Comparison of ENCODE assay signal across 31 cellular contexts in genomic region chr1:205896351-205896750, GRCh38. TPM values are rescaled to one million over a fixed set of nuclear protein-coding genes. Genes with fewer than 3 reads are reported as not detected.
"Had no signal": no experiment of that assay in that cellular context is flagged by ENCODE, and none has a peak within 500 bp of the region (broad histone marks: within the 10 kb centered on the region; RNA-seq: fewer than 3 reads in every experiment).

No MANE protein-coding gene starts in this region.

- H3K4me3 Mint-ChIP-seq: stimulated activated effector memory CD8-positive, alpha-beta T cell treated with anti-CD3 and anti-CD28 coated beads, Interleukin-12 subunit alpha, Interleukin-12 subunit beta, amount 100 ng/mL, for 72 hours; stimulated activated memory B cell treated with anti-CD40 and anti-IgM and Interleukin-4, amounts not matched to agents 10 μg/mL and 1 μg/mL and 100 μg/mL, for 72 hours; stimulated activated naive B cell treated with anti-CD40 and anti-IgM and Interleukin-4, amounts not matched to agents 10 μg/mL and 1 μg/mL and 100 μg/mL, for 72 hours; stimulated activated naive CD8-positive, alpha-beta T cell treated with anti-CD3 and anti-CD28 coated beads, Interleukin-15, amount 100 ng/mL, for 72 hours; stimulated activated naive CD8-positive, alpha-beta T cell treated with anti-CD3 and anti-CD28 coated beads, Interleukin-15, Interleukin-2, amounts not matched to agents 100 ng/mL and 50 ng/mL, for 24 hours; type B pancreatic cell had no signal

- H3K27me3 Mint-ChIP-seq: type B pancreatic cell had no signal

- ATAC-seq: stimulated activated effector memory CD8-positive, alpha-beta T cell treated with anti-CD3 and anti-CD28 coated beads, Interleukin-12 subunit alpha, Interleukin-12 subunit beta, amount 100 ng/mL, for 72 hours; stimulated activated memory B cell treated with anti-CD40 and anti-IgM and Interleukin-4, amounts not matched to agents 10 μg/mL and 1 μg/mL and 100 μg/mL, for 72 hours; stimulated activated naive B cell treated with anti-CD40 and anti-IgM and Interleukin-4, amounts not matched to agents 10 μg/mL and 1 μg/mL and 100 μg/mL, for 72 hours; stimulated activated naive CD8-positive, alpha-beta T cell treated with anti-CD3 and anti-CD28 coated beads, Interleukin-15, amount 100 ng/mL, for 72 hours; stimulated activated naive CD8-positive, alpha-beta T cell treated with anti-CD3 and anti-CD28 coated beads, Interleukin-15, Interleukin-2, amounts not matched to agents 100 U/mL and 50 U/mL, for 24 hours; upper lobe of right lung had no signal

- H3K4me1 Mint-ChIP-seq: stimulated activated effector memory CD8-positive, alpha-beta T cell treated with anti-CD3 and anti-CD28 coated beads, Interleukin-12 subunit alpha, Interleukin-12 subunit beta, amount 100 ng/mL, for 72 hours; stimulated activated naive B cell treated with anti-CD40 and anti-IgM and Interleukin-4, amounts not matched to agents 10 μg/mL and 1 μg/mL and 100 μg/mL, for 72 hours; stimulated activated naive CD8-positive, alpha-beta T cell treated with anti-CD3 and anti-CD28 coated beads, Interleukin-15, amount 100 ng/mL, for 72 hours had no signal

- H3K27ac ChIP-seq: stomach, suprapubic skin, testis, thoracic aorta, thyroid gland, tibial artery, tibial nerve, transverse colon, upper lobe of left lung, upper lobe of right lung, uterus, vagina had no signal

- H3K27ac Mint-ChIP-seq: stimulated activated effector memory CD8-positive, alpha-beta T cell treated with anti-CD3 and anti-CD28 coated beads, Interleukin-12 subunit alpha, Interleukin-12 subunit beta, amount 100 ng/mL, for 72 hours; stimulated activated memory B cell treated with anti-CD40 and anti-IgM and Interleukin-4, amounts not matched to agents 10 μg/mL and 1 μg/mL and 100 μg/mL, for 72 hours; stimulated activated naive B cell treated with anti-CD40 and anti-IgM and Interleukin-4, amounts not matched to agents 10 μg/mL and 1 μg/mL and 100 μg/mL, for 72 hours; stimulated activated naive CD8-positive, alpha-beta T cell treated with anti-CD3 and anti-CD28 coated beads, Interleukin-15, Interleukin-2, amounts not matched to agents 100 ng/mL and 50 ng/mL, for 24 hours; type B pancreatic cell had no signal

- H3K9me3 ChIP-seq: suprapubic skin, testis, thoracic aorta, thyroid gland, tibial artery, transverse colon, upper lobe of right lung, uterus, vagina had no signal

- H3K36me3 ChIP-seq: suprapubic skin, thoracic aorta, thyroid gland, tibial artery, tibial nerve, transverse colon, upper lobe of left lung, upper lobe of right lung, uterus, vagina had no signal

- H3K27me3 ChIP-seq: stomach, testis, thyroid gland, tibial artery, upper lobe of left lung, upper lobe of right lung, uterus, vagina had no signal

- DNase-seq: stimulated activated CD4-positive, alpha-beta T cell treated with anti-CD3 and anti-CD28 coated beads, Interleukin-2, amount 100 ng/mL, for 48 hours; stimulated activated CD4-positive, alpha-beta T cell treated with anti-CD3 and anti-CD28 coated beads, Interleukin-4, amount 100 ng/mL, for 1 hour; stimulated activated CD4-positive, alpha-beta T cell treated with anti-CD3 and anti-CD28 coated beads, Interleukin-4, amount 100 ng/mL, for 24 hours; stimulated activated CD4-positive, alpha-beta T cell treated with anti-CD3 and anti-CD28 coated beads, Interleukin-4, amount 100 ng/mL, for 4 hours; stimulated activated CD8-positive, alpha-beta memory T cell treated with anti-CD3 and anti-CD28 coated beads, Interleukin-4, amount 100 ng/mL, for 48 hours; stimulated activated naive B cell treated with anti-CD40 and anti-IgM and Interleukin-4, amounts not matched to agents 10 μg/mL and 1 μg/mL and 100 μg/mL, for 72 hours; stimulated activated naive CD4-positive, alpha-beta T cell; stimulated activated naive CD4-positive, alpha-beta T cell treated with Interleukin-2 at 50 U/mL for 16 hours; stimulated activated naive CD8-positive, alpha-beta T cell treated with anti-CD3 and anti-CD28 coated beads, Interleukin-15, amount 100 ng/mL, for 72 hours; stimulated activated naive CD8-positive, alpha-beta T cell treated with anti-CD3 and anti-CD28 coated beads, Interleukin-15, Interleukin-2, amounts not matched to agents 100 U/mL and 50 U/mL, for 24 hours; stomach; substantia nigra; testis; thyroid gland; tibial artery; transverse colon; upper lobe of left lung; upper lobe of right lung; uterus had no signal

- FAIRE-seq: urothelium cell line had no signal

- H3K36me3 Mint-ChIP-seq: stimulated activated effector memory CD8-positive, alpha-beta T cell treated with anti-CD3 and anti-CD28 coated beads, Interleukin-12 subunit alpha, Interleukin-12 subunit beta, amount 100 ng/mL, for 72 hours had no signal

- H3K4me1 ChIP-seq: suprapubic skin, testis, thyroid gland, tibial artery, tibial nerve, transverse colon, upper lobe of left lung, upper lobe of right lung, uterus, vagina had no signal

- H3K4me3 ChIP-seq: stomach, suprapubic skin, testis, thoracic aorta, thyroid gland, tibial artery, tibial nerve, transverse colon, upper lobe of left lung, upper lobe of right lung, uterus, vagina had no signal

RNA-seq across cellular contexts. Expression of gene PM20D1, which starts 46.4 kb away (rescaled TPM):
- total RNA-seq: transverse colon, vagina had no signal

RNA-seq across cellular contexts. Expression of gene SLC26A9, which starts 46.9 kb away (rescaled TPM):
- total RNA-seq: subcutaneous adipose tissue, temporal lobe, tibial nerve, transverse colon, urinary bladder, uterus had no signal
- polyA plus RNA-seq: urinary bladder had no signal
